In genomic region chr5:17519508-17519907, GRCh38 we compare ENCODE assay signal across 4 cellular contexts. TPM values are rescaled to one million over a fixed set of nuclear protein-coding genes. Genes with fewer than 3 reads are reported as not detected.
"Had no signal": no experiment of that assay in that cellular context is flagged by ENCODE, and none has a peak within 500 bp of the region (broad histone marks: within the 10 kb centered on the region; RNA-seq: fewer than 3 reads in every experiment).

No MANE protein-coding gene starts in this region.

RNA-seq across cellular contexts. Expression of gene TAF11L3, which starts 1.3 kb away (rescaled TPM):
- total RNA-seq: LHCN-M2, M059J, MCF 10A, NCI-H460 had no signal

RNA-seq across cellular contexts. Expression of gene TAF11L4, which starts 2.1 kb away (rescaled TPM):
- total RNA-seq: LHCN-M2, M059J, MCF 10A, NCI-H460 had no signal

RNA-seq across cellular contexts. Expression of gene TAF11L5, which starts 5.5 kb away (rescaled TPM):
- total RNA-seq: LHCN-M2, M059J, MCF 10A, NCI-H460 had no signal

RNA-seq across cellular contexts. Expression of gene TAF11L6, which starts 9.0 kb away (rescaled TPM):
- total RNA-seq: LHCN-M2, M059J, MCF 10A, NCI-H460 had no signal

RNA-seq across cellular contexts. Expression of gene TAF11L2, which starts 21.5 kb away (rescaled TPM):
- total RNA-seq: LHCN-M2, M059J, MCF 10A, NCI-H460 had no signal
